In genomic region chr22:43199541-43199940, GRCh38 we compare ENCODE assay signal across 21 cellular contexts. TPM values are rescaled to one million over a fixed set of nuclear protein-coding genes. Genes with fewer than 3 reads are reported as not detected.
DNase-seq lines count a peak whose midpoint lies in the region; ATAC-seq, FAIRE-seq and TF ChIP-seq lines count a peak whose summit lies in the region.
"Had no signal": no experiment of that assay in that cellular context is flagged by ENCODE, and none has a peak within 500 bp of the region (broad histone marks: within the 10 kb centered on the region; RNA-seq: fewer than 3 reads in every experiment).

No MANE protein-coding gene starts in this region.

- H3F3A ChIP-seq in PC-3 (ENCODE audit: low read length, unreplicated experiment), result no peaks in the 10 kb centered on the region

- no peaks in the 10 kb centered on the region for H3K36me3 Mint-ChIP-seq in activated CD8-positive, alpha-beta T cell treated with anti-CD3 and anti-CD28 coated beads, Interleukin-2, amount 10 ng/mL, durations not matched to agents 7 days and 5 days (ENCODE audit: low read depth)
- no peaks in the 10 kb centered on the region for H3K36me3 Mint-ChIP-seq in activated CD8-positive, alpha-beta T cell treated with anti-CD3 and anti-CD28 coated beads for 36 hours (ENCODE audit: low read depth)
- H3K36me3 Mint-ChIP-seq in progenitor cell of endocrine pancreas (ENCODE audit: insufficient read depth), result no peaks in the 10 kb centered on the region
- H3K36me3 Mint-ChIP-seq: CD14-positive monocyte; CD4-positive, alpha-beta memory T cell; IgD-negative memory B cell had no signal

- H2AFZ ChIP-seq in PC-3 (ENCODE audit: low read length), result no peak overlapping the region
- H2AFZ ChIP-seq: GM23338 had no signal

- H3K4me3 Mint-ChIP-seq in activated CD8-positive, alpha-beta T cell treated with anti-CD3 and anti-CD28 coated beads, Interleukin-2, amount 10 ng/mL, durations not matched to agents 7 days and 5 days, result no peak overlapping the region
- no peak overlapping the region for H3K4me3 Mint-ChIP-seq in activated CD8-positive, alpha-beta T cell treated with anti-CD3 and anti-CD28 coated beads for 36 hours
- H3K4me3 Mint-ChIP-seq in progenitor cell of endocrine pancreas (ENCODE audit: low read depth), result no peak overlapping the region
- H3K4me3 Mint-ChIP-seq: CD14-positive monocyte; CD4-positive, alpha-beta memory T cell; GM23338; HFFc6; IgD-negative memory B cell had no signal

- CTCF ChIA-PET in activated CD8-positive, alpha-beta T cell treated with anti-CD3 and anti-CD28 coated beads, Interleukin-2, amount 10 ng/mL, durations not matched to agents 7 days and 5 days (lab: Charles Lee), result no interaction called here
- CTCF ChIA-PET in activated CD8-positive, alpha-beta T cell treated with anti-CD3 and anti-CD28 coated beads for 36 hours (lab: Charles Lee), result interaction anchor here (0.8 kb wide), 2 partner anchors 17 to 29 kb away, joined by 3 read pairs; no protein-coding TSS in a partner anchor
- CTCF ChIA-PET in PC-3 (lab: Charles Lee), result no interaction called here

- H3K4me1 ChIP-seq in PC-3 (ENCODE audit: insufficient read depth, low read length) (peaks cover 12% of the 10 kb centered on the region), kidney (ENCODE audit: control insufficient read depth in 1 of 2, insufficient read depth in 1 of 2, low read depth in 1 of 2, low read length in 2 of 2) (no peaks in the 10 kb centered on the region)
- H3K4me1 ChIP-seq: A549 had no signal

- no peaks in the 10 kb centered on the region for H3K9me3 Mint-ChIP-seq in activated CD8-positive, alpha-beta T cell treated with anti-CD3 and anti-CD28 coated beads, Interleukin-2, amount 10 ng/mL, durations not matched to agents 7 days and 5 days (ENCODE audit: insufficient read depth)
- no peaks in the 10 kb centered on the region for H3K9me3 Mint-ChIP-seq in activated CD8-positive, alpha-beta T cell treated with anti-CD3 and anti-CD28 coated beads for 36 hours
- H3K9me3 Mint-ChIP-seq in progenitor cell of endocrine pancreas (ENCODE audit: low read depth), result no peaks in the 10 kb centered on the region
- H3K9me3 Mint-ChIP-seq: GM23338, HFFc6 had no signal

- H3K9me2 ChIP-seq in PC-3 (replicated peaks; ENCODE audit: low read length), result no peaks in the 10 kb centered on the region

- H3K9ac ChIP-seq in PC-3 (ENCODE audit: low read length) (no peak overlapping the region), kidney (ENCODE audit: low read length in 2 of 2) (no peak overlapping the region)
- H3K9ac ChIP-seq: BLaER1 had no signal

- no peak for DNase-seq in activated CD8-positive, alpha-beta T cell treated with anti-CD3 and anti-CD28 coated beads, Interleukin-2, amount 10 ng/mL, durations not matched to agents 7 days and 5 days
- DNase-seq in activated CD8-positive, alpha-beta T cell treated with anti-CD3 and anti-CD28 coated beads for 36 hours, result no peak
- DNase-seq in PC-3 (no peak), kidney (peak; percentile 61), progenitor cell of endocrine pancreas (ENCODE audit: low spot score, unreplicated experiment) (no peak), AG20443 (ENCODE audit: low spot score) (no peak)
- DNase-seq: CD4-positive, alpha-beta memory T cell; DMS79 treated with DMSO at 0.1 percent for 48 hours; HCEC 1CT; HFFc6 had no signal

- H3K4me2 ChIP-seq in PC-3 (ENCODE audit: low read length), result peak overlapping the region; percentile 17; the same call in 1 of the 2 replicates
- H3K4me2 ChIP-seq: A549, BLaER1, GM23338 had no signal

- H4K20me1 ChIP-seq in PC-3 (ENCODE audit: low read length), result no peaks in the 10 kb centered on the region
- H4K20me1 ChIP-seq: BLaER1 had no signal

- H3K27ac Mint-ChIP-seq in activated CD8-positive, alpha-beta T cell treated with anti-CD3 and anti-CD28 coated beads, Interleukin-2, amount 10 ng/mL, durations not matched to agents 7 days and 5 days, result peak overlapping the region; percentile 43
- no peak overlapping the region for H3K27ac Mint-ChIP-seq in activated CD8-positive, alpha-beta T cell treated with anti-CD3 and anti-CD28 coated beads for 36 hours
- H3K27ac Mint-ChIP-seq in progenitor cell of endocrine pancreas, result peak overlapping the region; percentile 19
- H3K27ac Mint-ChIP-seq: CD14-positive monocyte, GM23338, HFFc6 had no signal

- H3K4me3 ChIP-seq in PC-3 (ENCODE audit: low read length), result no peak overlapping the region
- no peak overlapping the region for H3K4me3 ChIP-seq in kidney (ENCODE audit: low read length in 2 of 2)
- H3K4me3 ChIP-seq: A549, BLaER1, GM12878, GM23338 had no signal

- no peaks in the 10 kb centered on the region for H3K79me2 ChIP-seq in PC-3 (ENCODE audit: low read length)

- peaks cover 2% of the 10 kb centered on the region for H3K4me1 Mint-ChIP-seq in activated CD8-positive, alpha-beta T cell treated with anti-CD3 and anti-CD28 coated beads, Interleukin-2, amount 10 ng/mL, durations not matched to agents 7 days and 5 days (ENCODE audit: low read depth)
- H3K4me1 Mint-ChIP-seq in activated CD8-positive, alpha-beta T cell treated with anti-CD3 and anti-CD28 coated beads for 36 hours (ENCODE audit: low read depth), result no peaks in the 10 kb centered on the region
- H3K4me1 Mint-ChIP-seq in progenitor cell of endocrine pancreas (ENCODE audit: low read depth), result peaks cover 3% of the 10 kb centered on the region
- H3K4me1 Mint-ChIP-seq: CD14-positive monocyte, IgD-negative memory B cell had no signal

- ATAC-seq in activated CD8-positive, alpha-beta T cell treated with anti-CD3 and anti-CD28 coated beads, Interleukin-2, amount 10 ng/mL, durations not matched to agents 7 days and 5 days, result no peak
- ATAC-seq in activated CD8-positive, alpha-beta T cell treated with anti-CD3 and anti-CD28 coated beads for 36 hours, result no peak
- ATAC-seq in PC-3 (no peak), HG02571 (IDR thresholded peaks at IDR 0.05; ENCODE audit: unreplicated experiment) (no peak)
- ATAC-seq: A549, GM12878, GM23338, HepG2 had no signal

- H3K27ac ChIP-seq in PC-3 (ENCODE audit: low read length) (no peak overlapping the region), kidney (ENCODE audit: low read depth in 2 of 2, low read length in 2 of 2) (no peak overlapping the region)
- H3K27ac ChIP-seq: 22Rv1, BLaER1 had no signal

- H3K36me3 ChIP-seq in PC-3 (ENCODE audit: low read depth, low read length) (no peaks in the 10 kb centered on the region), kidney (ENCODE audit: control insufficient read depth in 1 of 2, insufficient read depth in 2 of 2, low read length in 2 of 2) (no peaks in the 10 kb centered on the region)
- H3K36me3 ChIP-seq: BLaER1 had no signal

- H3K27me3 Mint-ChIP-seq in activated CD8-positive, alpha-beta T cell treated with anti-CD3 and anti-CD28 coated beads, Interleukin-2, amount 10 ng/mL, durations not matched to agents 7 days and 5 days (ENCODE audit: low read depth), result no peaks in the 10 kb centered on the region
- H3K27me3 Mint-ChIP-seq in activated CD8-positive, alpha-beta T cell treated with anti-CD3 and anti-CD28 coated beads for 36 hours, result no peaks in the 10 kb centered on the region
- peaks cover 26% of the 10 kb centered on the region for H3K27me3 Mint-ChIP-seq in progenitor cell of endocrine pancreas

- intact Hi-C loops in activated CD8-positive, alpha-beta T cell treated with anti-CD3 and anti-CD28 coated beads for 36 hours (cut with micrococcal nuclease), result no loop called here
- intact Hi-C loops in PC-3 (cut with micrococcal nuclease), result no loop called here
- intact Hi-C loops in kidney (cut with DNase I), result no loop called here

- H3K27me3 ChIP-seq in PC-3 (ENCODE audit: low read length), result no peaks in the 10 kb centered on the region
- H3K27me3 ChIP-seq: BLaER1 had no signal

- POLR2A ChIA-PET in activated CD8-positive, alpha-beta T cell treated with anti-CD3 and anti-CD28 coated beads, Interleukin-2, amount 10 ng/mL, durations not matched to agents 7 days and 5 days (lab: Charles Lee), result no interaction called here
- POLR2A ChIA-PET in activated CD8-positive, alpha-beta T cell treated with anti-CD3 and anti-CD28 coated beads for 36 hours (lab: Charles Lee), result interaction anchor here (0.6 kb wide), 1 partner anchor 683 kb away, joined by 3 read pairs; no protein-coding TSS in a partner anchor
- POLR2A ChIA-PET in PC-3 (lab: Charles Lee; ENCODE audit: unreplicated experiment), result no interaction called here

- H3K9me3 ChIP-seq in PC-3 (ENCODE audit: low read length), result no peaks in the 10 kb centered on the region
- H3K9me3 ChIP-seq in kidney (ENCODE audit: control insufficient read depth in 1 of 2, low read length in 2 of 2), result no peaks in the 10 kb centered on the region
- H3K9me3 ChIP-seq: A549, BLaER1 had no signal

- FAIRE-seq in kidney (lab: Jason Lieb, UNC), result no peak
- FAIRE-seq: A549, GM12878, GM19239, H54, HepG2 had no signal

- no peak for TF ChIP-seq CTCF in activated CD8-positive, alpha-beta T cell treated with anti-CD3 and anti-CD28 coated beads for 36 hours (IDR thresholded peaks at IDR 0.05)
- TF ChIP-seq CTCF in PC-3 (conservative IDR thresholded peaks at IDR 0.05; ENCODE audit: low read depth, low read length) (no peak), kidney (IDR thresholded peaks at IDR 0.05; ENCODE audit: borderline replicate concordance, extremely low read depth, insufficient read depth) (no peak), progenitor cell of endocrine pancreas (IDR thresholded peaks at IDR 0.05; ENCODE audit: unreplicated experiment) (no peak)

- no TSS peak for BruUV-seq in PC-3 (replicated peaks; lab: Mats Ljungman, UMichigan)

RNA-seq across cellular contexts. Expression of gene TTLL12, which starts 12.6 kb away (rescaled TPM):
- total RNA-seq in activated CD8-positive, alpha-beta T cell treated with anti-CD3 and anti-CD28 coated beads, Interleukin-2, amount 10 ng/mL, durations not matched to agents 7 days and 5 days, result 10 to 100 TPM; 49.3 to 52.9 TPM
- total RNA-seq in activated CD8-positive, alpha-beta T cell treated with anti-CD3 and anti-CD28 coated beads for 36 hours, result 10 to 100 TPM; 83.5 to 86.0 TPM
- total RNA-seq in PC-3 (2014; rRNA removed) (48.9 and 54.3 TPM in 2 replicates), kidney (26.3 TPM), progenitor cell of endocrine pancreas (40.9 and 43.9 TPM in 2 replicates)
- 11.5 TPM for polyA plus RNA-seq in kidney (ENCODE audit: insufficient read depth, low read depth, low replicate concordance)

RNA-seq across cellular contexts. Expression of gene TSPO, which starts 48.2 kb away (rescaled TPM):
- 10 to 100 TPM; 90.0 to 91.8 TPM for total RNA-seq in activated CD8-positive, alpha-beta T cell treated with anti-CD3 and anti-CD28 coated beads, Interleukin-2, amount 10 ng/mL, durations not matched to agents 7 days and 5 days
- total RNA-seq in activated CD8-positive, alpha-beta T cell treated with anti-CD3 and anti-CD28 coated beads for 36 hours, result 100 to 1,000 TPM in 1 of 2 experiments, 10 to 100 TPM in 1; 94.8 to 103 TPM
- total RNA-seq in PC-3 (2014; rRNA removed), result 283 and 349 TPM in 2 replicates
- 134 TPM for total RNA-seq in kidney
- 173 TPM for polyA plus RNA-seq in kidney (ENCODE audit: insufficient read depth, low read depth, low replicate concordance)
- total RNA-seq in progenitor cell of endocrine pancreas, result 0.79 and 1.2 TPM in 2 replicates

RNA-seq across cellular contexts. Expression of gene MCAT, which starts 56.3 kb away (rescaled TPM):
- total RNA-seq in activated CD8-positive, alpha-beta T cell treated with anti-CD3 and anti-CD28 coated beads, Interleukin-2, amount 10 ng/mL, durations not matched to agents 7 days and 5 days, result 10 to 100 TPM; 10.9 to 11.6 TPM
- total RNA-seq in activated CD8-positive, alpha-beta T cell treated with anti-CD3 and anti-CD28 coated beads for 36 hours, result 10 to 100 TPM; 14.8 to 15.0 TPM
- total RNA-seq in PC-3 (2014; rRNA removed), result 29.2 and 39.2 TPM in 2 replicates
- 24.8 TPM for total RNA-seq in kidney
- 74.7 TPM for polyA plus RNA-seq in kidney (ENCODE audit: insufficient read depth, low read depth, low replicate concordance)
- total RNA-seq in progenitor cell of endocrine pancreas, result 20.4 and 24.0 TPM in 2 replicates

Comparison
In these comparisons a context has a peak if more than half of its experiments do, and no peak if none do; other contexts are left out.
1. RNA of gene TSPO, which starts 48.2 kb away (total RNA-seq): 283 to 349 TPM in PC-3, 134 TPM in kidney (single experiment), 94.8 to 103 TPM in activated CD8-positive, alpha-beta T cell treated with anti-CD3 and anti-CD28 coated beads for 36 hours and 90.0 to 91.8 TPM in activated CD8-positive, alpha-beta T cell treated with anti-CD3 and anti-CD28 coated beads, Interleukin-2, amount 10 ng/mL, durations not matched to agents 7 days and 5 days; 0.79 to 1.2 TPM in progenitor cell of endocrine pancreas; every median in the first group is over 10 times any median in the second.